In genomic region chr13:109204252-109204651, GRCh38 we compare ENCODE assay signal across 20 cellular contexts.
"Had no signal": no experiment of that assay in that cellular context is flagged by ENCODE, and none has a peak within 500 bp of the region (broad histone marks: within the 10 kb centered on the region; RNA-seq: fewer than 3 reads in every experiment).

No MANE protein-coding gene starts in this region.

- H2AFZ ChIP-seq: neural progenitor cell had no signal

- H3K27ac ChIP-seq: coronary artery, epithelial cell of prostate, foreskin keratinocyte, neural progenitor cell, right atrium auricular region, spleen had no signal

- H3K9me3 ChIP-seq: right atrium auricular region, spleen had no signal

- H3K9ac ChIP-seq: neural progenitor cell had no signal

- H3K27me3 ChIP-seq: foreskin keratinocyte, neural progenitor cell, right atrium auricular region, spleen had no signal

- DNase-seq: activated CD4-positive, alpha-beta T cell treated with anti-CD3 and anti-CD28 coated beads, Interleukin-2, amount 50 U/mL, for 4 hours; activated CD8-positive, alpha-beta memory T cell treated with anti-CD3 and anti-CD28 coated beads for 24 hours; activated CD8-positive, alpha-beta memory T cell treated with anti-CD3 and anti-CD28 coated beads, Interleukin-2, amount 50 U/mL, for 48 hours; activated naive CD4-positive, alpha-beta T cell treated with anti-CD3 and anti-CD28 coated beads for 36 hours; activated naive CD8-positive, alpha-beta T cell treated with anti-CD3 and anti-CD28 coated beads, Interleukin-2, amount 10 ng/mL, durations not matched to agents 7 days and 5 days; activated T-cell treated with anti-CD3 and anti-CD28 coated beads, Interleukin-2, amount 50 U/mL, for 4 hours; amniotic stem cell; endodermal cell; foreskin keratinocyte; left colon; naive thymus-derived CD4-positive, alpha-beta T cell; spleen; stimulated activated CD4-positive, alpha-beta T cell treated with anti-CD3 and anti-CD28 coated beads, Interleukin-4, amount 100 ng/mL, for 1 hour; stimulated activated naive CD4-positive, alpha-beta T cell treated with Interleukin-2 at 50 U/mL for 16 hours; T-helper 9 cell had no signal

- H3K4me2 ChIP-seq: neural progenitor cell had no signal

- H3K4me1 ChIP-seq: right atrium auricular region, spleen had no signal

- H3K4me3 ChIP-seq: coronary artery, neural progenitor cell, right atrium auricular region, spleen had no signal

- H3K36me3 ChIP-seq: neural progenitor cell, right atrium auricular region, spleen had no signal

- ATAC-seq: activated T-cell treated with anti-CD3 and anti-CD28 coated beads, Interleukin-2, amount 50 U/mL, for 4 hours; foreskin keratinocyte; left colon; naive thymus-derived CD4-positive, alpha-beta T cell; WTC11 had no signal
